1 cellular context compared by ENCODE assay signal in genomic region chr2:61468231-61468630, GRCh38.
TF ChIP-seq lines count a peak whose summit lies in the region.

No MANE protein-coding gene starts in this region.

TF ChIP-seq in GM12878, 131 proteins besides CTCF, POLR2A, EP300 and RAD21:
- peak; percentile 75; the same call in 1 of the 2 replicates for TF ChIP-seq ZBTB33 (IDR thresholded peaks at IDR 0.05)
